In genomic region chr1:55689800-55690199, GRCh38 we compare ENCODE assay signal across 23 cellular contexts.
"Had no signal": no experiment of that assay in that cellular context is flagged by ENCODE, and none has a peak within 500 bp of the region (broad histone marks: within the 10 kb centered on the region; RNA-seq: fewer than 3 reads in every experiment).

No MANE protein-coding gene starts in this region.

- H3K27me3 ChIP-seq: heart right ventricle, hepatocyte, neural progenitor cell, neutrophil, right atrium auricular region, stomach, suprapubic skin, tibial artery, uterus had no signal

- H3K4me3 ChIP-seq: heart right ventricle, hepatocyte, left ventricle myocardium inferior, lung, neural progenitor cell, right atrium auricular region, skin epidermis, stomach, suprapubic skin, thoracic aorta, tibial artery, uterus had no signal

- H3K36me3 ChIP-seq: heart right ventricle, left ventricle myocardium inferior, neural progenitor cell, neutrophil, right atrium auricular region, stomach, suprapubic skin, thoracic aorta, tibial artery, uterus had no signal

- H3K9ac ChIP-seq: neural progenitor cell, parathyroid adenoma had no signal

- H3K4me1 ChIP-seq: neural progenitor cell had no signal

- H3K79me2 ChIP-seq: hepatocyte, parathyroid adenoma had no signal

- H3K4me2 ChIP-seq: hepatocyte, neural progenitor cell had no signal

- H3K9me3 ChIP-seq: heart right ventricle, left ventricle myocardium inferior, neutrophil, right atrium auricular region, stomach, suprapubic skin, thoracic aorta, tibial artery, uterus had no signal

- H3K27ac ChIP-seq: heart right ventricle, hepatocyte, left ventricle myocardium inferior, neural progenitor cell, neutrophil, parathyroid adenoma, right atrium auricular region, stomach, suprapubic skin, thoracic aorta, tibial artery, uterus had no signal

- H2AFZ ChIP-seq: hepatocyte, neural progenitor cell, parathyroid adenoma had no signal

- DNase-seq: heart right ventricle; islet precursor cell; left ventricle myocardium inferior; naive thymus-derived CD8-positive, alpha-beta T cell; occipital lobe; stimulated activated CD4-positive, alpha-beta T cell treated with anti-CD3 and anti-CD28 coated beads, Interleukin-12 subunit alpha, Interleukin-12 subunit beta, amount 100 ng/mL, for 4 hours; stimulated activated CD4-positive, alpha-beta T cell treated with anti-CD3 and anti-CD28 coated beads, Interleukin-15, amount 100 ng/mL, for 24 hours; stimulated activated CD4-positive, alpha-beta T cell treated with anti-CD3 and anti-CD28 coated beads, Interleukin-2, amount 100 ng/mL, for 24 hours; stimulated activated CD4-positive, alpha-beta T cell treated with anti-CD3 and anti-CD28 coated beads, Interleukin-4, amount 100 ng/mL, for 1 hour; stimulated activated naive B cell treated with anti-CD40 and anti-IgM and Interleukin-4, amounts not matched to agents 10 μg/mL and 1 μg/mL and 100 μg/mL, for 72 hours; stimulated activated naive CD8-positive, alpha-beta T cell treated with anti-CD3 and anti-CD28 coated beads, Interleukin-15, Interleukin-2, amounts not matched to agents 100 U/mL and 50 U/mL, for 24 hours; stomach; uterus had no signal

- ATAC-seq: naive thymus-derived CD8-positive, alpha-beta T cell; stimulated activated naive B cell treated with anti-CD40 and anti-IgM and Interleukin-4, amounts not matched to agents 10 μg/mL and 1 μg/mL and 100 μg/mL, for 72 hours; stimulated activated naive CD8-positive, alpha-beta T cell treated with anti-CD3 and anti-CD28 coated beads, Interleukin-15, Interleukin-2, amounts not matched to agents 100 U/mL and 50 U/mL, for 24 hours had no signal
